In the genomic region with DNA sequence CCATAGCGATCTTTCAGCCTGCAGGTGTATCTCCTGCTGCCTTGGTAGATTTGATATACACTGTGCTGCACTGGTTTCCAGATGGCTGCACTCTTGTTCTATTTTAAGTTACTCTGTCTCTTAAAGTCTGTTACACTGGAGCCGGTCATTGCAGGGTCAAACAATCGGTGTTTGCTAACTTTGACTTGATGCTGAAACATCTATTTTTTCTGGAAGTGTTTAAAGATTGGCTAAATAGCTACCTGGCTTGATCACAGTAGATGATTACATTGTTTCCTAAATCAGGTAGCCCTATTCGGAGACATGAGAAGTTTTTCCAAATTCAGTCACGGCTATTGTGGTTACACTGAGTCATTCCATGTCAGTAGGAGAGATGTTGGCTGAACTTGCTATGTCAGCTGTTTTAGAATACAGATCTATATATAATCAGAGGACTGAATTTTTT, we compare ENCODE assay signal across 1 cellular context.
TF ChIP-seq lines count a peak whose summit lies in the region.

No MANE protein-coding gene starts in this region.

TF ChIP-seq in GM23338, 12 proteins besides CTCF, POLR2A, EP300 and RAD21:
- TF ChIP-seq, protein P1, sequence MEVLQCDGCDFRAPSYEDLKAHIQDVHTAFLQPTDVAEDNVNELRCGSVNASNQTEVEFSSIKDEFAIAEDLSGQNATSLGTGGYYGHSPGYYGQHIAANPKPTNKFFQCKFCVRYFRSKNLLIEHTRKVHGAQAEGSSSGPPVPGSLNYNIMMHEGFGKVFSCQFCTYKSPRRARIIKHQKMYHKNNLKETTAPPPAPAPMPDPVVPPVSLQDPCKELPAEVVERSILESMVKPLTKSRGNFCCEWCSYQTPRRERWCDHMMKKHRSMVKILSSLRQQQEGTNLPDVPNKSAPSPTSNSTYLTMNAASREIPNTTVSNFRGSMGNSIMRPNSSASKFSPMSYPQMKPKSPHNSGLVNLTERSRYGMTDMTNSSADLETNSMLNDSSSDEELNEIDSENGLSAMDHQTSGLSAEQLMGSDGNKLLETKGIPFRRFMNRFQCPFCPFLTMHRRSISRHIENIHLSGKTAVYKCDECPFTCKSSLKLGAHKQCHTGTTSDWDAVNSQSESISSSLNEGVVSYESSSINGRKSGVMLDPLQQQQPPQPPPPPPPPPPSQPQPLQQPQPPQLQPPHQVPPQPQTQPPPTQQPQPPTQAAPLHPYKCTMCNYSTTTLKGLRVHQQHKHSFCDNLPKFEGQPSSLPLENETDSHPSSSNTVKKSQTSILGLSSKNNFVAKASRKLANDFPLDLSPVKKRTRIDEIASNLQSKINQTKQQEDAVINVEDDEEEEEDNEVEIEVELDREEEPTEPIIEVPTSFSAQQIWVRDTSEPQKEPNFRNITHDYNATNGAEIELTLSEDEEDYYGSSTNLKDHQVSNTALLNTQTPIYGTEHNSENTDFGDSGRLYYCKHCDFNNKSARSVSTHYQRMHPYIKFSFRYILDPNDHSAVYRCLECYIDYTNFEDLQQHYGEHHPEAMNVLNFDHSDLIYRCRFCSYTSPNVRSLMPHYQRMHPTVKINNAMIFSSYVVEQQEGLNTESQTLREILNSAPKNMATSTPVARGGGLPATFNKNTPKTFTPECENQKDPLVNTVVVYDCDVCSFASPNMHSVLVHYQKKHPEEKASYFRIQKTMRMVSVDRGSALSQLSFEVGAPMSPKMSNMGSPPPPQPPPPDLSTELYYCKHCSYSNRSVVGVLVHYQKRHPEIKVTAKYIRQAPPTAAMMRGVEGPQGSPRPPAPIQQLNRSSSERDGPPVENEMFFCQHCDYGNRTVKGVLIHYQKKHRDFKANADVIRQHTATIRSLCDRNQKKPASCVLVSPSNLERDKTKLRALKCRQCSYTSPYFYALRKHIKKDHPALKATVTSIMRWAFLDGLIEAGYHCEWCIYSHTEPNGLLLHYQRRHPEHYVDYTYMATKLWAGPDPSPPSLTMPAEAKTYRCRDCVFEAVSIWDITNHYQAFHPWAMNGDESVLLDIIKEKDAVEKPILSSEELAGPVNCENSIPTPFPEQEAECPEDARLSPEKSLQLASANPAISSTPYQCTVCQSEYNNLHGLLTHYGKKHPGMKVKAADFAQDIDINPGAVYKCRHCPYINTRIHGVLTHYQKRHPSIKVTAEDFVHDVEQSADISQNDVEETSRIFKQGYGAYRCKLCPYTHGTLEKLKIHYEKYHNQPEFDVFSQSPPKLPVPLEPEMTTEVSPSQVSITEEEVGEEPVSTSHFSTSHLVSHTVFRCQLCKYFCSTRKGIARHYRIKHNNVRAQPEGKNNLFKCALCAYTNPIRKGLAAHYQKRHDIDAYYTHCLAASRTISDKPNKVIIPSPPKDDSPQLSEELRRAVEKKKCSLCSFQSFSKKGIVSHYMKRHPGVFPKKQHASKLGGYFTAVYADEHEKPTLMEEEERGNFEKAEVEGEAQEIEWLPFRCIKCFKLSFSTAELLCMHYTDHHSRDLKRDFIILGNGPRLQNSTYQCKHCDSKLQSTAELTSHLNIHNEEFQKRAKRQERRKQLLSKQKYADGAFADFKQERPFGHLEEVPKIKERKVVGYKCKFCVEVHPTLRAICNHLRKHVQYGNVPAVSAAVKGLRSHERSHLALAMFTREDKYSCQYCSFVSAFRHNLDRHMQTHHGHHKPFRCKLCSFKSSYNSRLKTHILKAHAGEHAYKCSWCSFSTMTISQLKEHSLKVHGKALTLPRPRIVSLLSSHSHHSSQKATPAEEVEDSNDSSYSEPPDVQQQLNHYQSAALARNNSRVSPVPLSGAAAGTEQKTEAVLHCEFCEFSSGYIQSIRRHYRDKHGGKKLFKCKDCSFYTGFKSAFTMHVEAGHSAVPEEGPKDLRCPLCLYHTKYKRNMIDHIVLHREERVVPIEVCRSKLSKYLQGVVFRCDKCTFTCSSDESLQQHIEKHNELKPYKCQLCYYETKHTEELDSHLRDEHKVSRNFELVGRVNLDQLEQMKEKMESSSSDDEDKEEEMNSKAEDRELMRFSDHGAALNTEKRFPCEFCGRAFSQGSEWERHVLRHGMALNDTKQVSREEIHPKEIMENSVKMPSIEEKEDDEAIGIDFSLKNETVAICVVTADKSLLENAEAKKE (CRISPR knock-in tag; IDR thresholded peaks at IDR 0.05), result no peak
- TF ChIP-seq NANOG (IDR thresholded peaks at IDR 0.05; ENCODE audit: borderline replicate concordance), result no peak
- no peak for TF ChIP-seq CREB1 (CRISPR knock-in tag; IDR thresholded peaks at IDR 0.05; ENCODE audit: low read depth)
- TF ChIP-seq POLR2AphosphoS5 (IDR thresholded peaks at IDR 0.05; ENCODE audit: low read depth), result no peak
- no peak for TF ChIP-seq STAT1 (IDR thresholded peaks at IDR 0.05; ENCODE audit: unreplicated experiment)
- no peak for TF ChIP-seq ZNF331 (CRISPR knock-in tag; IDR thresholded peaks at IDR 0.05; ENCODE audit: low read depth)
- no peak for TF ChIP-seq ZNF114 (CRISPR knock-in tag; IDR thresholded peaks at IDR 0.05)
